Comparison of ENCODE assay signal across 32 cellular contexts in genomic region chr19:13799669-13800068, GRCh38.
"Had no signal": no experiment of that assay in that cellular context is flagged by ENCODE, and none has a peak within 500 bp of the region (broad histone marks: within the 10 kb centered on the region; RNA-seq: fewer than 3 reads in every experiment).

No MANE protein-coding gene starts in this region.

- H3K4me3 Mint-ChIP-seq: activated CD4-positive, alpha-beta memory T cell treated with anti-CD3 and anti-CD28 coated beads, Interleukin-2, amount 10 ng/mL, durations not matched to agents 7 days and 5 days; activated CD4-positive, alpha-beta T cell treated with anti-CD3 and anti-CD28 coated beads, Interleukin-2, amount 10 ng/mL, durations not matched to agents 7 days and 5 days; activated naive CD4-positive, alpha-beta T cell treated with anti-CD3 and anti-CD28 coated beads, Interleukin-2, amount 10 ng/mL, durations not matched to agents 7 days and 5 days; activated T-cell treated with anti-CD3 and anti-CD28 coated beads, Interleukin-2, amount 50 U/mL, for 24 hours; activated T-cell treated with anti-CD3 and anti-CD28 coated beads, Interleukin-2, amount 50 U/mL, for 72 hours; central memory CD8-positive, alpha-beta T cell; dendritic cell treated with granulocyte-macrophage colony-stimulating factor and Interleukin-4, amounts not matched to agents 40 ng/mL and 50 ng/mL, for 4 days; endodermal cell; WTC11 had no signal

- H3K27ac Mint-ChIP-seq: activated CD4-positive, alpha-beta memory T cell treated with anti-CD3 and anti-CD28 coated beads, Interleukin-2, amount 10 ng/mL, durations not matched to agents 7 days and 5 days; activated CD4-positive, alpha-beta T cell treated with anti-CD3 and anti-CD28 coated beads, Interleukin-2, amount 10 ng/mL, durations not matched to agents 7 days and 5 days; activated naive CD4-positive, alpha-beta T cell treated with anti-CD3 and anti-CD28 coated beads, Interleukin-2, amount 10 ng/mL, durations not matched to agents 7 days and 5 days; activated naive CD4-positive, alpha-beta T cell treated with anti-CD3 and anti-CD28 coated beads, Interleukin-2, amount 50 U/mL, for 72 hours; activated T-cell treated with anti-CD3 and anti-CD28 coated beads, Interleukin-2, amount 50 U/mL, for 24 hours; activated T-cell treated with anti-CD3 and anti-CD28 coated beads, Interleukin-2, amount 50 U/mL, for 72 hours; dendritic cell treated with granulocyte-macrophage colony-stimulating factor and Interleukin-4, amounts not matched to agents 40 ng/mL and 50 ng/mL, for 4 days; endodermal cell; WTC11 had no signal

- H3K27me3 ChIP-seq: brain microvascular endothelial cell, dorsolateral prefrontal cortex, heart left ventricle had no signal

- FAIRE-seq: astrocyte, bronchial epithelial cell, frontal cortex, TTC549 had no signal

- H3K9me3 Mint-ChIP-seq: activated CD4-positive, alpha-beta memory T cell treated with anti-CD3 and anti-CD28 coated beads, Interleukin-2, amount 10 ng/mL, durations not matched to agents 7 days and 5 days; activated CD4-positive, alpha-beta T cell treated with anti-CD3 and anti-CD28 coated beads, Interleukin-2, amount 10 ng/mL, durations not matched to agents 7 days and 5 days; activated naive CD4-positive, alpha-beta T cell treated with anti-CD3 and anti-CD28 coated beads, Interleukin-2, amount 10 ng/mL, durations not matched to agents 7 days and 5 days; activated naive CD4-positive, alpha-beta T cell treated with anti-CD3 and anti-CD28 coated beads, Interleukin-2, amount 50 U/mL, for 72 hours; activated T-cell treated with anti-CD3 and anti-CD28 coated beads, Interleukin-2, amount 50 U/mL, for 24 hours; activated T-cell treated with anti-CD3 and anti-CD28 coated beads, Interleukin-2, amount 50 U/mL, for 72 hours; central memory CD8-positive, alpha-beta T cell; dendritic cell treated with granulocyte-macrophage colony-stimulating factor and Interleukin-4, amounts not matched to agents 40 ng/mL and 50 ng/mL, for 4 days; endodermal cell; WTC11 had no signal

- H3K27me3 Mint-ChIP-seq: activated CD4-positive, alpha-beta memory T cell treated with anti-CD3 and anti-CD28 coated beads, Interleukin-2, amount 10 ng/mL, durations not matched to agents 7 days and 5 days; activated CD4-positive, alpha-beta T cell treated with anti-CD3 and anti-CD28 coated beads, Interleukin-2, amount 10 ng/mL, durations not matched to agents 7 days and 5 days; activated naive CD4-positive, alpha-beta T cell treated with anti-CD3 and anti-CD28 coated beads, Interleukin-2, amount 10 ng/mL, durations not matched to agents 7 days and 5 days; activated T-cell treated with anti-CD3 and anti-CD28 coated beads, Interleukin-2, amount 50 U/mL, for 24 hours; central memory CD8-positive, alpha-beta T cell; dendritic cell treated with granulocyte-macrophage colony-stimulating factor and Interleukin-4, amounts not matched to agents 40 ng/mL and 50 ng/mL, for 4 days had no signal

- H3K4me3 ChIP-seq: coronary artery, dorsolateral prefrontal cortex, heart left ventricle had no signal

- DNase-seq: activated CD4-positive, alpha-beta memory T cell treated with anti-CD3 and anti-CD28 coated beads, Interleukin-2, amount 10 ng/mL, durations not matched to agents 7 days and 5 days; activated CD4-positive, alpha-beta T cell treated with anti-CD3 and anti-CD28 coated beads for 1 hour; activated CD4-positive, alpha-beta T cell treated with anti-CD3 and anti-CD28 coated beads for 4 hours; activated CD4-positive, alpha-beta T cell treated with anti-CD3 and anti-CD28 coated beads, Interleukin-2, amount 10 ng/mL, durations not matched to agents 7 days and 5 days; activated CD4-positive, alpha-beta T cell treated with anti-CD3 and anti-CD28 coated beads, Interleukin-2, amount 50 U/mL, for 4 hours; activated CD8-positive, alpha-beta memory T cell treated with anti-CD3 and anti-CD28 coated beads, Interleukin-2, amount 50 U/mL, for 48 hours; activated gamma-delta T cell; activated naive CD4-positive, alpha-beta T cell; activated naive CD4-positive, alpha-beta T cell treated with anti-CD3 and anti-CD28 coated beads, Interleukin-2, amount 10 ng/mL, durations not matched to agents 7 days and 5 days; activated T-cell treated with anti-CD3 and anti-CD28 coated beads for 4 hours; activated T-cell treated with anti-CD3 and anti-CD28 coated beads, Interleukin-2, amount 50 U/mL, for 24 hours; activated T-cell treated with anti-CD3 and anti-CD28 coated beads, Interleukin-2, amount 50 U/mL, for 72 hours; amniotic stem cell; anterior cingulate cortex; brain microvascular endothelial cell; dorsolateral prefrontal cortex; effector memory CD4-positive, alpha-beta T cell; endodermal cell; foreskin fibroblast; heart left ventricle; T-helper 2 cell had no signal

- H3K27ac ChIP-seq: brain microvascular endothelial cell, coronary artery, dorsolateral prefrontal cortex, heart left ventricle, VCaP had no signal

- ATAC-seq: activated naive CD4-positive, alpha-beta T cell treated with anti-CD3 and anti-CD28 coated beads, Interleukin-2, amount 50 U/mL, for 72 hours; activated T-cell treated with anti-CD3 and anti-CD28 coated beads, Interleukin-2, amount 50 U/mL, for 72 hours; esophagus mucosa; heart left ventricle; WTC11 had no signal

- H3K9me3 ChIP-seq: heart left ventricle had no signal

- H3K36me3 Mint-ChIP-seq: activated naive CD4-positive, alpha-beta T cell treated with anti-CD3 and anti-CD28 coated beads, Interleukin-2, amount 50 U/mL, for 72 hours had no signal
